Comparison of ENCODE assay signal across 9 cellular contexts in the genomic region with DNA sequence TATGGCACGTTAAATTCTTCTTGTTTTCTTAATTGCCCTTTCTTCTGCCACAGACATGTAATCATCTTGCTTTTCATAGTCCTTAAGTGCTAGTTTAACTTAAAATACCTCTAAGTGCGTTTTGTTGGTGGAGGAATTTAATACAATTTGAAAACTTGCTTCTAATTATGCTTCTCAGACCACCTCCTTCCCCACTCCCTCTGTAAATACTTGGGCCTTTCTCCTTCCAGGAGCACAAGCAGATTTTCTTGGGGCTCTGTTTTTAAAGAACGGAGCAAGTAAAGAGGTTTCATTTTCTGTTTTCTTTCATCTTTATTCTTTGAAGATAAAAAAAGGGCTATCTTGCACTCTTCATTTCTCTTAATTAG. TPM values are rescaled to one million over a fixed set of nuclear protein-coding genes. Genes with fewer than 3 reads are reported as not detected.
DNase-seq lines count a peak whose midpoint lies in the region; ATAC-seq and TF ChIP-seq lines count a peak whose summit lies in the region.
"Had no signal": no experiment of that assay in that cellular context is flagged by ENCODE, and none has a peak within 500 bp of the region (broad histone marks: within the 10 kb centered on the region; RNA-seq: fewer than 3 reads in every experiment).

No MANE protein-coding gene starts in this region.

- H3K4me3 ChIP-seq in ACC112 (ENCODE audit: low read depth, low read length) (peak overlapping the region; percentile 85), HAP-1 (peak overlapping the region; percentile 64), ascending aorta (peak overlapping the region; percentile 73 to 74), mesodermal cell (ENCODE audit: extremely low read depth, insufficient read depth, low read length, poor library complexity, severe bottlenecking) (peak overlapping the region; percentile 76)

- WGBS in mesodermal cell (ENCODE audit: insufficient coverage in 2 of 2), 2 experiments, result 0% methylated on average over 1 of the region's 3 CpGs

- peak overlapping the region; percentile 88 for H3K27ac ChIP-seq in ACC112 (ENCODE audit: low read depth, low read length)
- H3K27ac ChIP-seq in ascending aorta, result peak overlapping the region; percentile 82 to 88
- peak overlapping the region; percentile 89 for H3K27ac ChIP-seq in mesodermal cell (ENCODE audit: low read depth, low read length, severe bottlenecking)
- no peak overlapping the region for H3K27ac ChIP-seq in CD4-positive, alpha-beta T cell (ENCODE audit: low read depth, low read length)
- H3K27ac ChIP-seq: HL-60 had no signal

- H3K4me3 Mint-ChIP-seq in CD4-positive, alpha-beta T cell, result no peak overlapping the region
- no peak overlapping the region for H3K4me3 Mint-ChIP-seq in activated CD4-positive, alpha-beta T cell treated with anti-CD3 and anti-CD28 coated beads for 36 hours
- H3K4me3 Mint-ChIP-seq in activated T-cell treated with anti-CD3 and anti-CD28 coated beads, Interleukin-2, amount 50 U/mL, for 72 hours, result no peak overlapping the region

- ATAC-seq in CD4-positive, alpha-beta T cell (ENCODE audit: poor library complexity), result no peak
- no peak for ATAC-seq in activated CD4-positive, alpha-beta T cell treated with anti-CD3 and anti-CD28 coated beads for 36 hours
- ATAC-seq in activated T-cell treated with anti-CD3 and anti-CD28 coated beads, Interleukin-2, amount 50 U/mL, for 72 hours (replicated peaks in 1 of 2), result no peak

- TF ChIP-seq CTCF in ascending aorta (IDR thresholded peaks at IDR 0.05), result no peak
- no peak for TF ChIP-seq CTCF in CD4-positive, alpha-beta T cell (IDR thresholded peaks at IDR 0.05)

- H3K4me1 ChIP-seq in ACC112 (ENCODE audit: control insufficient read depth, insufficient read depth, low read length, unreplicated experiment) (peaks cover 27% of the 10 kb centered on the region), HAP-1 (peaks cover 45% of the 10 kb centered on the region), ascending aorta (peaks cover 0 to 3% of the 10 kb centered on the region in 2 donors), mesodermal cell (ENCODE audit: control insufficient read depth, insufficient read depth, low read length, poor library complexity, severe bottlenecking) (peaks cover 15% of the 10 kb centered on the region)

- H3K36me3 ChIP-seq in ACC112 (ENCODE audit: insufficient read depth, low read length) (no peaks in the 10 kb centered on the region), HAP-1 (replicated peaks) (peaks cover 26% of the 10 kb centered on the region), ascending aorta (no peaks in the 10 kb centered on the region), mesodermal cell (ENCODE audit: control insufficient read depth, insufficient read depth, low read length) (peaks cover 21% of the 10 kb centered on the region)

- POLR2A ChIA-PET in CD4-positive, alpha-beta T cell (lab: Charles Lee), result no interaction called here
- POLR2A ChIA-PET in activated CD4-positive, alpha-beta T cell treated with anti-CD3 and anti-CD28 coated beads for 36 hours (lab: Charles Lee), result no interaction called here

- CTCF ChIA-PET in CD4-positive, alpha-beta T cell (lab: Charles Lee), result no interaction called here
- CTCF ChIA-PET in activated CD4-positive, alpha-beta T cell treated with anti-CD3 and anti-CD28 coated beads for 36 hours (lab: Charles Lee), result no interaction called here

- intact Hi-C loops in ascending aorta (cut with DNase I), result loop anchor here (2.0 to 10.0 kb wide), 6 partner anchors 101 to 709 kb away; partner anchors contain the start of gene SLC7A11
- intact Hi-C loops in CD4-positive, alpha-beta T cell (cut with DNase I, micrococcal nuclease), result no loop called here
- intact Hi-C loops in activated CD4-positive, alpha-beta T cell treated with anti-CD3 and anti-CD28 coated beads for 36 hours (cut with DNase I, micrococcal nuclease), result no loop called here

- H3K27ac Mint-ChIP-seq in CD4-positive, alpha-beta T cell, result no peak overlapping the region
- no peak overlapping the region for H3K27ac Mint-ChIP-seq in activated CD4-positive, alpha-beta T cell treated with anti-CD3 and anti-CD28 coated beads for 36 hours
- no peak overlapping the region for H3K27ac Mint-ChIP-seq in activated T-cell treated with anti-CD3 and anti-CD28 coated beads, Interleukin-2, amount 50 U/mL, for 72 hours

- in situ Hi-C loops in HAP-1 (cut with MboI; ENCODE audit: low sequenced_read_pairs), result no loop called here

- H2AFZ ChIP-seq in ACC112 (ENCODE audit: low read length, unreplicated experiment), result peak overlapping the region; percentile 78

- no peaks in the 10 kb centered on the region for H3K27me3 Mint-ChIP-seq in CD4-positive, alpha-beta T cell
- H3K27me3 Mint-ChIP-seq in activated CD4-positive, alpha-beta T cell treated with anti-CD3 and anti-CD28 coated beads for 36 hours, result peaks cover 3% of the 10 kb centered on the region
- H3K27me3 Mint-ChIP-seq in activated T-cell treated with anti-CD3 and anti-CD28 coated beads, Interleukin-2, amount 50 U/mL, for 72 hours (ENCODE audit: low read depth), result no peaks in the 10 kb centered on the region

- DNase-seq in HAP-1 (ENCODE audit: low spot score in 2 of 2), result no peak
- DNase-seq in ascending aorta (ENCODE audit: low spot score in 2 of 2), result no peak
- no peak for DNase-seq in CD4-positive, alpha-beta T cell
- no peak for DNase-seq in NCI-H1417 (lab: John Stamatoyannopoulos, UW)
- no peak for DNase-seq in activated CD4-positive, alpha-beta T cell treated with anti-CD3 and anti-CD28 coated beads for 36 hours
- no peak for DNase-seq in activated T-cell treated with anti-CD3 and anti-CD28 coated beads, Interleukin-2, amount 50 U/mL, for 72 hours

- peaks cover 6% of the 10 kb centered on the region for H3K9me3 Mint-ChIP-seq in CD4-positive, alpha-beta T cell
- no peaks in the 10 kb centered on the region for H3K9me3 Mint-ChIP-seq in activated CD4-positive, alpha-beta T cell treated with anti-CD3 and anti-CD28 coated beads for 36 hours (ENCODE audit: low read depth)
- H3K9me3 Mint-ChIP-seq in activated T-cell treated with anti-CD3 and anti-CD28 coated beads, Interleukin-2, amount 50 U/mL, for 72 hours, result no peaks in the 10 kb centered on the region

- H3K9me3 ChIP-seq in HAP-1 (no peaks in the 10 kb centered on the region), ascending aorta (no peaks in the 10 kb centered on the region), mesodermal cell (ENCODE audit: control insufficient read depth, low read length) (peaks cover under 1% of the 10 kb centered on the region)
- no peaks in the 10 kb centered on the region for H3K9me3 ChIP-seq in CD4-positive, alpha-beta T cell (ENCODE audit: control insufficient read depth, low read length)

- no peaks in the 10 kb centered on the region for H3K36me3 Mint-ChIP-seq in CD4-positive, alpha-beta T cell (ENCODE audit: low read depth)
- H3K36me3 Mint-ChIP-seq in activated CD4-positive, alpha-beta T cell treated with anti-CD3 and anti-CD28 coated beads for 36 hours (ENCODE audit: low read depth), result no peaks in the 10 kb centered on the region
- no peaks in the 10 kb centered on the region for H3K36me3 Mint-ChIP-seq in activated T-cell treated with anti-CD3 and anti-CD28 coated beads, Interleukin-2, amount 50 U/mL, for 72 hours (ENCODE audit: insufficient read depth in 2 of 2)

- H3K4me1 Mint-ChIP-seq in CD4-positive, alpha-beta T cell (ENCODE audit: low read depth), result no peaks in the 10 kb centered on the region
- no peaks in the 10 kb centered on the region for H3K4me1 Mint-ChIP-seq in activated CD4-positive, alpha-beta T cell treated with anti-CD3 and anti-CD28 coated beads for 36 hours
- H3K4me1 Mint-ChIP-seq in activated T-cell treated with anti-CD3 and anti-CD28 coated beads, Interleukin-2, amount 50 U/mL, for 72 hours (ENCODE audit: low read depth), result peaks cover 7% of the 10 kb centered on the region

- H3K27me3 ChIP-seq in ACC112 (ENCODE audit: insufficient read depth, low read length), result no peaks in the 10 kb centered on the region
- H3K27me3 ChIP-seq in HAP-1 (ENCODE audit: low read depth), result no peaks in the 10 kb centered on the region
- no peaks in the 10 kb centered on the region for H3K27me3 ChIP-seq in ascending aorta
- H3K27me3 ChIP-seq in CD4-positive, alpha-beta T cell (ENCODE audit: control insufficient read depth, insufficient read depth, low read length), result no peaks in the 10 kb centered on the region

- peaks cover 36% of the 10 kb centered on the region for H3K79me2 ChIP-seq in ACC112 (ENCODE audit: control insufficient read depth, insufficient read depth, low read length, unreplicated experiment)

RNA-seq across cellular contexts. Expression of gene PCDH18, which starts 0.6 kb away (rescaled TPM):
- total RNA-seq in ascending aorta, result 31.6 TPM
- polyA plus RNA-seq in mesodermal cell (2013, experiment 1 of 2), result 47.9 TPM
- polyA plus RNA-seq in mesodermal cell (2013, experiment 2 of 2), result 43.3 TPM
- total RNA-seq in CD4-positive, alpha-beta T cell, result not detected
- total RNA-seq in activated CD4-positive, alpha-beta T cell treated with anti-CD3 and anti-CD28 coated beads for 36 hours, result not detected
- total RNA-seq in activated T-cell treated with anti-CD3 and anti-CD28 coated beads, Interleukin-2, amount 50 U/mL, for 72 hours, result not detected

Comparison
In these comparisons a context has a peak if more than half of its experiments do, and no peak if none do; other contexts are left out.
1. RNA of gene PCDH18, which starts 0.6 kb away (total RNA-seq): 31.6 TPM in ascending aorta (single experiment); not detected in activated CD4-positive, alpha-beta T cell treated with anti-CD3 and anti-CD28 coated beads for 36 hours, not detected in activated T-cell treated with anti-CD3 and anti-CD28 coated beads, Interleukin-2, amount 50 U/mL, for 72 hours and not detected in CD4-positive, alpha-beta T cell; every median in the first group is over 10 times any median in the second.
2. Peak in every context shown above with its lines, with median percentiles within 50 percentile points of each other: H3K4me3 ChIP-seq.